12 cellular contexts compared by ENCODE assay signal in the genomic region with DNA sequence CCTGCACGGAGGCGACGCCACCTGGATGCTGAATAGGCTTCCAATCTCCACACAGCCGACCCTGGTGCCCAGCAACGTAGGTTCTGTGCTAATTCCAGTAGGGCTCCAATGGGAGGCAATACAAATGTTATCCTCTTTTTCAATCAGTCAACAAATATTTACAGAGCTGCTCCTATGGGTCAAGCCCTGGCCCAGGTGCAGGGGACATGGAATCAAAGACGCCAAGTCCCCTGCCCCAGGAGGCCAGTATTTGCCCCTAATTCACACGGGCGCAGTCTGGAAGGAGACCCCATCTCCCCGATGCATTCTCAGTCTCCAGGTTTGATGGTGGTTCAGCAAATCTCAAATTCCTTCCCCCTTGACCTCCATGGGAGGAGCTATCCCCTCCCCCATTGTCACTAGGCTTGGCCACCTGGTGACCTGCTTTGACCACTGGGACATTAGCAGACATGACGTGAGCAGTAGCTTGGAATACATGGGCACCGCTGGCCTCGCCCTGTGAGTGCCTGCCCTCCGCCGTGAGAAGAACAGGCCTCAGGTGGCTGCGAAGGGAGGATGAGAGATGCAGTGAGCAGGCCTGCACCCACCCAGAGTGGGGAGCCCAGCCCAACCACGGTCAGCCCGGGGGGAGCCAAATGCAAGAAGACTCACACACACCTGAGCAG. TPM values are rescaled to one million over a fixed set of nuclear protein-coding genes. Genes with fewer than 3 reads are reported as not detected.
"Had no signal": no experiment of that assay in that cellular context is flagged by ENCODE, and none has a peak within 500 bp of the region (broad histone marks: within the 10 kb centered on the region; RNA-seq: fewer than 3 reads in every experiment).

No MANE protein-coding gene starts in this region.

RNA-seq across cellular contexts. Expression of a gene that starts 3.7 kb away (rescaled TPM):
- total RNA-seq: activated B cell treated with CpG ODN at 0.5 μM for 24 hours; activated CD4-positive, alpha-beta memory T cell treated with anti-CD3 and anti-CD28 coated beads for 36 hours; activated naive CD4-positive, alpha-beta T cell treated with anti-CD3 and anti-CD28 coated beads for 36 hours; activated naive CD4-positive, alpha-beta T cell treated with anti-CD3 and anti-CD28 coated beads, Interleukin-2, amount 50 U/mL, for 72 hours; astrocyte; body of pancreas; breast epithelium; cardiac septum; K562; M059J; RPMI7951 had no signal
- polyA plus RNA-seq: adrenal gland, K562 had no signal
